In genomic region chr1:223844521-223844961, GRCh38 we compare ENCODE assay signal across 8 cellular contexts. TPM values are rescaled to one million over a fixed set of nuclear protein-coding genes. Genes with fewer than 3 reads are reported as not detected.
DNase-seq lines count a peak whose midpoint lies in the region; ATAC-seq, FAIRE-seq and TF ChIP-seq lines count a peak whose summit lies in the region.

No MANE protein-coding gene starts in this region.

- peak overlapping the region; percentile 81 for H3K4me2 ChIP-seq in HepG2 (ENCODE audit: low read depth, low read length)

- no peak overlapping the region for H2AFZ ChIP-seq in HepG2 (ENCODE audit: low read length)

- TF ChIP-seq CTCF in heart right ventricle (IDR thresholded peaks at IDR 0.05) (no peak), HepG2 (CRISPR knock-in tag; IDR thresholded peaks at IDR 0.05) (no peak)

- no peak for ATAC-seq in heart right ventricle
- ATAC-seq in left ventricle myocardium superior, result no peak
- ATAC-seq in HepG2, result 0 out of 3 replicates have a peak, but pooled peaks have one; percentile 6
- peak; percentile 4 for ATAC-seq in stimulated activated naive CD8-positive, alpha-beta T cell treated with anti-CD3 and anti-CD28 coated beads, Interleukin-15, Interleukin-2, amounts not matched to agents 100 U/mL and 50 U/mL, for 24 hours
- no peak for ATAC-seq in HG03045 (IDR thresholded peaks at IDR 0.05; ENCODE audit: unreplicated experiment)
- no peak for ATAC-seq in HG02623 (IDR thresholded peaks at IDR 0.05; ENCODE audit: unreplicated experiment)

- peaks cover 4 to 63% (median 53%) of the 10 kb centered on the region in 9 donors for H3K4me1 ChIP-seq in heart right ventricle
- peaks cover 28% of the 10 kb centered on the region for H3K4me1 ChIP-seq in HepG2 (ENCODE audit: insufficient read depth, low read length)

- in situ Hi-C loops in HepG2 (cut with HindIII; ENCODE audit: extremely low pct_ligation_motif_present, low pct_unique_long_range_greater_than_20kb), result no loop called here

- peaks cover 6% of the 10 kb centered on the region; the same call in 1 of the 2 replicates for H4K20me1 ChIP-seq in HepG2 (ENCODE audit: insufficient read depth, low read length)

- CTCF ChIA-PET in HepG2 (lab: Yijun Ruan, JAX; ENCODE audit: low intra/inter-chr PET ratio, low total read pairs), result no interaction called here

- H3K4me3 ChIP-seq in heart right ventricle, result peak overlapping the region; percentile 76 to 95 (median 91)
- H3K4me3 ChIP-seq in HepG2 (replicated peaks in 1 of 3; ENCODE audit: insufficient read depth in 1 of 3, low read depth in 2 of 3, low read length in 3 of 3), result peak overlapping the region; percentile 81 to 88 (median 86)

- H3K9ac ChIP-seq in HepG2 (ENCODE audit: insufficient read depth, low read depth, low read length), result peak overlapping the region; percentile 88

- FAIRE-seq in HepG2 (lab: Jason Lieb, UNC), result no peak

- no peak for TF ChIP-seq RAD21 in HepG2 (CRISPR knock-in tag; IDR thresholded peaks at IDR 0.05)

- H3K4me3 Mint-ChIP-seq in activated naive CD8-positive, alpha-beta T cell treated with anti-CD3 and anti-CD28 coated beads for 36 hours, result peak overlapping the region; percentile 89

- TF ChIP-seq POLR2A in HepG2 (IDR thresholded peaks at IDR 0.05; ENCODE audit: insufficient read depth in 1 of 2, low read depth in 2 of 2, low read length in 2 of 2), result no peak

- H3K36me3 Mint-ChIP-seq in activated naive CD8-positive, alpha-beta T cell treated with anti-CD3 and anti-CD28 coated beads for 36 hours, result peaks cover 10% of the 10 kb centered on the region

- H3K27ac Mint-ChIP-seq in activated naive CD8-positive, alpha-beta T cell treated with anti-CD3 and anti-CD28 coated beads for 36 hours, result peak overlapping the region; percentile 94

- no peaks in the 10 kb centered on the region for H3K27me3 ChIP-seq in heart right ventricle
- H3K27me3 ChIP-seq in HepG2 (ENCODE audit: control insufficient read depth in 1 of 2, insufficient read depth in 2 of 2, low read length in 2 of 2), result peaks cover 0 to 1% of the 10 kb centered on the region in 2 experiments; a peak in 2 of 5 replicates

- POLR2A ChIA-PET in HepG2 (lab: Yijun Ruan, JAX), result interaction anchor here (2.5 to 2.7 kb wide), 2 partner anchors 79 to 137 kb away, joined by 11 to 15 read pairs; no protein-coding TSS in a partner anchor

- WGBS in heart right ventricle, 2 donors, result 3 to 4% methylated on average over 9 of the region's 9 CpGs
- under 1% methylated on average over 9 of the region's 9 CpGs for WGBS in HepG2 (ENCODE audit: low lambda C conversion rate)

- peaks cover 2% of the 10 kb centered on the region for H3K9me3 Mint-ChIP-seq in activated naive CD8-positive, alpha-beta T cell treated with anti-CD3 and anti-CD28 coated beads for 36 hours

- no peaks in the 10 kb centered on the region for H3K27me3 Mint-ChIP-seq in activated naive CD8-positive, alpha-beta T cell treated with anti-CD3 and anti-CD28 coated beads for 36 hours

- DNase-seq in heart right ventricle (no peak), left ventricle myocardium superior (no peak), HepG2 (ENCODE audit: low spot score) (no peak), NCI-H1105 (lab: John Stamatoyannopoulos, UW) (no peak)
- peak; percentile 65 for DNase-seq in activated naive CD8-positive, alpha-beta T cell treated with anti-CD3 and anti-CD28 coated beads for 36 hours
- DNase-seq in stimulated activated naive CD8-positive, alpha-beta T cell treated with anti-CD3 and anti-CD28 coated beads, Interleukin-15, Interleukin-2, amounts not matched to agents 100 U/mL and 50 U/mL, for 24 hours, result peak; percentile 66

- BruUV-seq in HepG2 (replicated peaks; lab: Mats Ljungman, UMichigan), result no TSS peak

- peaks cover 49% of the 10 kb centered on the region for H3K79me2 ChIP-seq in HepG2 (ENCODE audit: insufficient read depth, low read length)

- no peaks in the 10 kb centered on the region for H3K36me3 ChIP-seq in heart right ventricle
- H3K36me3 ChIP-seq in HepG2 (replicated peaks in 1 of 2; ENCODE audit: control insufficient read depth in 1 of 2, insufficient read depth in 2 of 2, low read length in 2 of 2), result no peaks in the 10 kb centered on the region

- TF ChIP-seq EP300 in HepG2 (IDR thresholded peaks at IDR 0.05; ENCODE audit: low read depth in 2 of 2, low read length in 2 of 2), result no peak
- TF ChIP-seq EP300 in HepG2 (CRISPR knock-in tag; IDR thresholded peaks at IDR 0.05; ENCODE audit: borderline replicate concordance), result no peak

- H3K4me1 Mint-ChIP-seq in activated naive CD8-positive, alpha-beta T cell treated with anti-CD3 and anti-CD28 coated beads for 36 hours, result peaks cover 39% of the 10 kb centered on the region

- intact Hi-C loops in heart right ventricle (cut with DNase I) (loop anchor here in 2 of 10 donors (10.0 kb wide), 1 partner anchor 140 kb away; no protein-coding TSS in a partner anchor), left ventricle myocardium superior (cut with micrococcal nuclease) (no loop called here), HepG2 (cut with micrococcal nuclease; ENCODE audit: unreplicated experiment) (loop anchor here (10.0 kb wide), 2 partner anchors 140 to 490 kb away; partner anchors contain the start of gene NVL)

- H3K9me3 ChIP-seq in heart right ventricle, result no peaks in the 10 kb centered on the region
- H3K9me3 ChIP-seq in HepG2 (ENCODE audit: low read length), result no peaks in the 10 kb centered on the region

- H3K27ac ChIP-seq in heart right ventricle (peak overlapping the region in 9 of 10 donors; percentile 96 to 100 (median 99)), HepG2 (ENCODE audit: extremely low read length, insufficient read depth, low read length) (peak overlapping the region; percentile 93)

TF ChIP-seq in HepG2, 621 proteins besides CTCF, POLR2A, EP300 and RAD21:
- TF ChIP-seq, protein P1, sequence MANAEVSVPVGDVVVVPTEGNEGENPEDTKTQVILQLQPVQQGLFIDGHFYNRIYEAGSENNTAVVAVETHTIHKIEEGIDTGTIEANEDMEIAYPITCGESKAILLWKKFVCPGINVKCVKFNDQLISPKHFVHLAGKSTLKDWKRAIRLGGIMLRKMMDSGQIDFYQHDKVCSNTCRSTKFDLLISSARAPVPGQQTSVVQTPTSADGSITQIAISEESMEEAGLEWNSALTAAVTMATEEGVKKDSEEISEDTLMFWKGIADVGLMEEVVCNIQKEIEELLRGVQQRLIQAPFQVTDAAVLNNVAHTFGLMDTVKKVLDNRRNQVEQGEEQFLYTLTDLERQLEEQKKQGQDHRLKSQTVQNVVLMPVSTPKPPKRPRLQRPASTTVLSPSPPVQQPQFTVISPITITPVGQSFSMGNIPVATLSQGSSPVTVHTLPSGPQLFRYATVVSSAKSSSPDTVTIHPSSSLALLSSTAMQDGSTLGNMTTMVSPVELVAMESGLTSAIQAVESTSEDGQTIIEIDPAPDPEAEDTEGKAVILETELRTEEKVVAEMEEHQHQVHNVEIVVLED (CRISPR knock-in tag; IDR thresholded peaks at IDR 0.05; ENCODE audit: borderline replicate concordance), result 0 out of 2 replicates have a peak, but pooled peaks have one; percentile 19
- TF ChIP-seq AKAP8 (CRISPR knock-in tag; IDR thresholded peaks at IDR 0.05) (0 out of 2 replicates have a peak, but pooled peaks have one; percentile 37), FOSL2 (CRISPR knock-in tag; IDR thresholded peaks at IDR 0.05) (no peak), ZFP90 (CRISPR knock-in tag; IDR thresholded peaks at IDR 0.05; ENCODE audit: borderline replicate concordance) (0 out of 2 replicates have a peak, but pooled peaks have one; percentile 3), ZNF205 (CRISPR knock-in tag; IDR thresholded peaks at IDR 0.05) (0 out of 2 replicates have a peak, but pooled peaks have one; percentile 4), ZBTB7A (CRISPR knock-in tag; IDR thresholded peaks at IDR 0.05) (no peak)
TF ChIP-seq in HepG2: peak in this region for 4.

RNA-seq across cellular contexts. Expression of gene TP53BP2, which starts 1.2 kb away (rescaled TPM):
- 10 to 100 TPM; 16.2 to 25.3 (median 21.2) TPM for total RNA-seq in heart right ventricle
- 1 to 10 TPM; 5.9 to 8.8 TPM for polyA plus RNA-seq in heart right ventricle
- 22.1 TPM for total RNA-seq in left ventricle myocardium superior
- 10 to 100 TPM; 34.7 to 35.2 TPM for total RNA-seq in activated naive CD8-positive, alpha-beta T cell treated with anti-CD3 and anti-CD28 coated beads for 36 hours
- total RNA-seq in HepG2 (2016; rRNA removed; fragmentation: Illumina TruSeq; extraction: Trizol), result 14.0 and 15.0 TPM in 2 replicates
- total RNA-seq in HepG2 (2016; cell fraction: cytosol; rRNA removed; fragmentation: Illumina TruSeq; extraction: Trizol; ENCODE audit: low read depth), result 6.3 and 7.0 TPM in 2 replicates
- total RNA-seq in HepG2 (2016; cell fraction: insoluble cytoplasmic fraction; rRNA removed; fragmentation: Illumina TruSeq; extraction: Trizol), result 13.6 and 14.3 TPM in 2 replicates
- 6.1 TPM in 2 replicates for total RNA-seq in HepG2 (2016; cell fraction: membrane; rRNA removed; fragmentation: Illumina TruSeq; extraction: Trizol)
- 20.9 and 22.7 TPM in 2 replicates for total RNA-seq in HepG2 (2016; cell fraction: nucleus; rRNA removed; fragmentation: Illumina TruSeq; extraction: Trizol)
- 8.3 and 10.0 TPM in 2 replicates for polyA plus RNA-seq in HepG2 (2011; rRNA removed)
- 5.0 and 6.9 TPM in 2 replicates for polyA plus RNA-seq in HepG2 (2011; cell fraction: cytosol; rRNA removed)
- polyA plus RNA-seq in HepG2 (2011; cell fraction: nucleus; rRNA removed), result 8.2 and 8.4 TPM in 2 replicates
- 8.0 and 8.5 TPM in 2 replicates for polyA plus RNA-seq in HepG2 (2012)
- polyA plus RNA-seq in HepG2 (2016; cell fraction: cytosol; fragmentation: Illumina TruSeq; extraction: Trizol; ENCODE audit: low read depth), result 0.60 and 0.93 TPM in 2 replicates
- polyA plus RNA-seq in HepG2 (2016; cell fraction: insoluble cytoplasmic fraction; fragmentation: Illumina TruSeq; extraction: Trizol; ENCODE audit: low read depth), result 15.4 and 16.4 TPM in 2 replicates
- polyA plus RNA-seq in HepG2 (2016; cell fraction: membrane; fragmentation: Illumina TruSeq; extraction: Trizol; ENCODE audit: low read depth), result 2.4 and 2.5 TPM in 2 replicates
- polyA plus RNA-seq in HepG2 (2016; cell fraction: nucleus; fragmentation: Illumina TruSeq; extraction: Trizol; ENCODE audit: insufficient read depth, low read depth), result 17.1 and 18.0 TPM in 2 replicates
- 27.0 and 42.8 TPM in 2 replicates for polyA minus RNA-seq in HepG2 (2011; rRNA and poly(A)+ RNA removed; ENCODE audit: low replicate concordance)
- 10.3 and 11.3 TPM in 2 replicates for polyA minus RNA-seq in HepG2 (2011; cell fraction: cytosol; rRNA and poly(A)+ RNA removed)
- polyA minus RNA-seq in HepG2 (2011; cell fraction: nucleus; rRNA and poly(A)+ RNA removed), result 55.9 and 63.6 TPM in 2 replicates

Comparison
In these comparisons a context has a peak if more than half of its experiments do, and no peak if none do; other contexts are left out.
1. ATAC-seq: peak in HepG2 (single experiment) and stimulated activated naive CD8-positive, alpha-beta T cell treated with anti-CD3 and anti-CD28 coated beads, Interleukin-15, Interleukin-2, amounts not matched to agents 100 U/mL and 50 U/mL, for 24 hours (single experiment); none in heart right ventricle (0 of 8), left ventricle myocardium superior (single experiment), HG03045 (single experiment) and HG02623 (single experiment).
2. DNase-seq: peak in activated naive CD8-positive, alpha-beta T cell treated with anti-CD3 and anti-CD28 coated beads for 36 hours (single experiment) and stimulated activated naive CD8-positive, alpha-beta T cell treated with anti-CD3 and anti-CD28 coated beads, Interleukin-15, Interleukin-2, amounts not matched to agents 100 U/mL and 50 U/mL, for 24 hours (single experiment); none in heart right ventricle (0 of 2), left ventricle myocardium superior (single experiment), HepG2 (single experiment) and NCI-H1105 (single experiment).